Comparison of ENCODE assay signal across 8 cellular contexts in the genomic region with DNA sequence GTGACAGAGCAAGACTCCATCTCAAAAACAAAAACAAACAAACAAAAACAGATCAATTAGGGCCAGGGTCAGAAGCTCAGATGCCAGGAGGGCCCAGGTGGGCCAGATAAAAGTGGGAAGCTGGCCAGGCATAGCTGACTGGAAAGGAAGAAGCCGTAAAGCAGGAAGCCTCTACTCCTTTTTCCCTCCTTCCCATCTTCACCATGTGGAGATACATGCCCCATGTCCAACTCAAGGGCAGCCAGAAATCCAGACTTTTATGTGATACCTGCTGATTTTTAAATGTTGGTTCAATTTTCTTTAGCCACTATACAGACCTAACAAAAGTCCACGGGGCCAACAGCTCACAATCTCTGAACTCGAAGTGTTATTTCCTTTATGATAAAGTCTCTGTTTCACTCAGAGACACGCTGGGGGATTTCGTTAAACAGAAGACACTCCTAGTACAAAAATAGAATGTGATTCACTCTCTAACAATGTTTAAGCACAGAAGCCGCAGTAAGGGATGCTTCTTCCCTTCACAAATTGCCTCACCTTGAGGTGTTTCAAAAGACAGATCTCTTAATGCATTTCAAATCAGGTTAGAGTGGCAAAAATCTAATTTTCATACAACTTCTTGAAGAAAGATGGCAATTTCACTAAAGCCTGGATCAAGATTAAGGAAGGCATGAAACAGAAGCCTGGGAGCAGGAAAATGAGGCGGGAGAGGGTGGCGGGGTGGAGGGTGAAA. TPM values are rescaled to one million over a fixed set of nuclear protein-coding genes. Genes with fewer than 3 reads are reported as not detected.
DNase-seq lines count a peak whose midpoint lies in the region; ATAC-seq and TF ChIP-seq lines count a peak whose summit lies in the region.

No MANE protein-coding gene starts in this region.

- H2AFZ ChIP-seq in H9 (ENCODE audit: low read length): no peak overlapping the region

- no peaks in the 10 kb centered on the region for H3K79me1 ChIP-seq in H9 (ENCODE audit: insufficient read depth, low read depth, low read length, poor library complexity, severe bottlenecking)

- H2BK20ac ChIP-seq in H9 (ENCODE audit: low read depth, low read length, poor library complexity, severe bottlenecking): no peak overlapping the region

- no peaks in the 10 kb centered on the region for H3K36me3 ChIP-seq in SJCRH30

- no peak overlapping the region for H3K4me3 ChIP-seq in SJCRH30

- no peaks in the 10 kb centered on the region; the same call in 1 of the 2 replicates for H3K4me1 ChIP-seq in H9 (ENCODE audit: insufficient read depth, low read length)
- H3K4me1 ChIP-seq in SJCRH30: peaks cover 26% of the 10 kb centered on the region

- no peak for TF ChIP-seq CTCF in H9 (conservative IDR thresholded peaks at IDR 0.05)

- no peak overlapping the region for H3K4ac ChIP-seq in H9 (ENCODE audit: low read depth, low read length)

- H2BK15ac ChIP-seq in H9 (ENCODE audit: low read depth, low read length): no peak overlapping the region

- no peak overlapping the region for H4K8ac ChIP-seq in H9 (replicated peaks; ENCODE audit: insufficient read length, low read depth, low read length)

- H2BK12ac ChIP-seq in H9 (ENCODE audit: insufficient read length, low read depth, low read length): no peak overlapping the region

- DNase-seq in GM04503 (ENCODE audit: low read depth): peak; percentile 27
- peak; percentile 50 for DNase-seq in dedifferentiated amniotic fluid mesenchymal stem cell (ENCODE audit: extremely low spot score)
- DNase-seq in DMS79 treated with DMSO at 0.1 percent for 48 hours (lab: John Stamatoyannopoulos, UW): no peak
- no peak for DNase-seq in NCI-H2196 (lab: John Stamatoyannopoulos, UW; ENCODE audit: unreplicated experiment)
- DNase-seq in H9: no peak
- DNase-seq in SJCRH30: no peak

- no peak overlapping the region for H3K18ac ChIP-seq in H9 (ENCODE audit: insufficient read length, low read depth, low read length)

- no peak overlapping the region for H2AK5ac ChIP-seq in H9 (ENCODE audit: insufficient read length, low read length)

- H3K4me1 Mint-ChIP-seq in H9: peaks cover 19 to 24% of the 10 kb centered on the region in 2 experiments

- H3T11ph ChIP-seq in H9 (ENCODE audit: low read length): no peak overlapping the region

- H3K23ac ChIP-seq in H9 (ENCODE audit: insufficient read length, low read depth, low read length): no peak overlapping the region

- H3K79me2 ChIP-seq in H9 (ENCODE audit: insufficient read depth, low read length): no peaks in the 10 kb centered on the region

- H3K27me3 Mint-ChIP-seq in H9 (ENCODE audit: low read depth): peaks cover 37% of the 10 kb centered on the region

- no peaks in the 10 kb centered on the region for H3K23me2 ChIP-seq in H9 (ENCODE audit: insufficient read length, low read depth, low read length, poor library complexity, severe bottlenecking)

- no peak overlapping the region for H3K56ac ChIP-seq in H9 (ENCODE audit: insufficient read length, low read depth, low read length)

- peak; percentile 82 for ATAC-seq in GM21381 (IDR thresholded peaks at IDR 0.05; ENCODE audit: unreplicated experiment)
- ATAC-seq in HG03521 (IDR thresholded peaks at IDR 0.05; ENCODE audit: unreplicated experiment): peak; percentile 52

- H3K9me3 Mint-ChIP-seq in H9: no peaks in the 10 kb centered on the region

- no peak overlapping the region for H3K27ac ChIP-seq in H9 (ENCODE audit: insufficient read length, low read depth, low read length)
- no peak overlapping the region for H3K27ac ChIP-seq in SJCRH30

- no peak overlapping the region for H3K27ac Mint-ChIP-seq in H9

- no CpG with 5 or more reads among the region's 8 CpGs for WGBS in H9 (ENCODE audit: extremely low coverage, insufficient read length, low lambda C conversion rate)

- H2BK5ac ChIP-seq in H9 (ENCODE audit: insufficient read length, low read length): no peak overlapping the region

- no peak overlapping the region for H4K5ac ChIP-seq in H9 (ENCODE audit: insufficient read length, low read depth, low read length)

- H3K27me3 ChIP-seq in H9 (ENCODE audit: insufficient read depth, low read length) (no peaks in the 10 kb centered on the region; the same call in 1 of the 2 replicates), SJCRH30 (no peaks in the 10 kb centered on the region)

- H4K20me1 ChIP-seq in H9 (ENCODE audit: control insufficient read depth, insufficient read depth, insufficient read length): no peaks in the 10 kb centered on the region

- no peak overlapping the region for H3K4me2 ChIP-seq in H9 (ENCODE audit: insufficient read depth, insufficient read length, low read length)

- H4K91ac ChIP-seq in H9 (ENCODE audit: insufficient read length, low read depth, low read length): no peak overlapping the region

- no peak overlapping the region for H3K9ac ChIP-seq in H9 (ENCODE audit: extremely low read depth, insufficient read length, low read length)

- no peak overlapping the region for H3K14ac ChIP-seq in H9 (ENCODE audit: insufficient read depth, low read length)

- no peaks in the 10 kb centered on the region for H3K9me3 ChIP-seq in H9 (ENCODE audit: control insufficient read depth, low read depth, low read length)
- no peaks in the 10 kb centered on the region for H3K9me3 ChIP-seq in SJCRH30 (replicated peaks)

- no peaks in the 10 kb centered on the region for H3K36me3 Mint-ChIP-seq in H9 (ENCODE audit: insufficient read depth in 1 of 3, low read depth in 3 of 3)

- no peak overlapping the region for H2BK120ac ChIP-seq in H9 (ENCODE audit: low read depth, low read length, poor library complexity, severe bottlenecking)

- no peak overlapping the region for H3K4me3 Mint-ChIP-seq in H9

RNA-seq across cellular contexts. Expression of a gene that starts 14.0 kb away (rescaled TPM):
- total RNA-seq in H9 (2021): not detected in 2 replicates
- not detected in 2 replicates for total RNA-seq in SJCRH30 (2014; rRNA removed; shearing (Covaris generic))

RNA-seq across cellular contexts. Expression of a gene that starts 48.9 kb away (rescaled TPM):
- 39.9 and 41.5 TPM in 2 replicates for total RNA-seq in H9 (2021)
- total RNA-seq in SJCRH30 (2014; rRNA removed; shearing (Covaris generic)): 113 and 130 TPM in 2 replicates

RNA-seq across cellular contexts. Expression of a gene that starts 49.0 kb away (rescaled TPM):
- total RNA-seq in H9 (2021): 6.3 and 6.9 TPM in 2 replicates
- 10.2 and 11.2 TPM in 2 replicates for total RNA-seq in SJCRH30 (2014; rRNA removed; shearing (Covaris generic))

Comparison
In these comparisons a context has a peak if more than half of its experiments do, and no peak if none do; other contexts are left out.
1. DNase-seq: peak in GM04503 (single experiment) and dedifferentiated amniotic fluid mesenchymal stem cell (single experiment); none in DMS79 treated with DMSO at 0.1 percent for 48 hours (single experiment), NCI-H2196 (single experiment), H9 (single experiment) and SJCRH30 (0 of 2).